1 cellular context compared by ENCODE assay signal in genomic region chr1:50595874-50596273, GRCh38.
TF ChIP-seq lines count a peak whose summit lies in the region.

No MANE protein-coding gene starts in this region.

TF ChIP-seq in GM23338, 12 proteins besides CTCF, POLR2A, EP300 and RAD21 (continued from another document):
- TF ChIP-seq, protein P1, sequence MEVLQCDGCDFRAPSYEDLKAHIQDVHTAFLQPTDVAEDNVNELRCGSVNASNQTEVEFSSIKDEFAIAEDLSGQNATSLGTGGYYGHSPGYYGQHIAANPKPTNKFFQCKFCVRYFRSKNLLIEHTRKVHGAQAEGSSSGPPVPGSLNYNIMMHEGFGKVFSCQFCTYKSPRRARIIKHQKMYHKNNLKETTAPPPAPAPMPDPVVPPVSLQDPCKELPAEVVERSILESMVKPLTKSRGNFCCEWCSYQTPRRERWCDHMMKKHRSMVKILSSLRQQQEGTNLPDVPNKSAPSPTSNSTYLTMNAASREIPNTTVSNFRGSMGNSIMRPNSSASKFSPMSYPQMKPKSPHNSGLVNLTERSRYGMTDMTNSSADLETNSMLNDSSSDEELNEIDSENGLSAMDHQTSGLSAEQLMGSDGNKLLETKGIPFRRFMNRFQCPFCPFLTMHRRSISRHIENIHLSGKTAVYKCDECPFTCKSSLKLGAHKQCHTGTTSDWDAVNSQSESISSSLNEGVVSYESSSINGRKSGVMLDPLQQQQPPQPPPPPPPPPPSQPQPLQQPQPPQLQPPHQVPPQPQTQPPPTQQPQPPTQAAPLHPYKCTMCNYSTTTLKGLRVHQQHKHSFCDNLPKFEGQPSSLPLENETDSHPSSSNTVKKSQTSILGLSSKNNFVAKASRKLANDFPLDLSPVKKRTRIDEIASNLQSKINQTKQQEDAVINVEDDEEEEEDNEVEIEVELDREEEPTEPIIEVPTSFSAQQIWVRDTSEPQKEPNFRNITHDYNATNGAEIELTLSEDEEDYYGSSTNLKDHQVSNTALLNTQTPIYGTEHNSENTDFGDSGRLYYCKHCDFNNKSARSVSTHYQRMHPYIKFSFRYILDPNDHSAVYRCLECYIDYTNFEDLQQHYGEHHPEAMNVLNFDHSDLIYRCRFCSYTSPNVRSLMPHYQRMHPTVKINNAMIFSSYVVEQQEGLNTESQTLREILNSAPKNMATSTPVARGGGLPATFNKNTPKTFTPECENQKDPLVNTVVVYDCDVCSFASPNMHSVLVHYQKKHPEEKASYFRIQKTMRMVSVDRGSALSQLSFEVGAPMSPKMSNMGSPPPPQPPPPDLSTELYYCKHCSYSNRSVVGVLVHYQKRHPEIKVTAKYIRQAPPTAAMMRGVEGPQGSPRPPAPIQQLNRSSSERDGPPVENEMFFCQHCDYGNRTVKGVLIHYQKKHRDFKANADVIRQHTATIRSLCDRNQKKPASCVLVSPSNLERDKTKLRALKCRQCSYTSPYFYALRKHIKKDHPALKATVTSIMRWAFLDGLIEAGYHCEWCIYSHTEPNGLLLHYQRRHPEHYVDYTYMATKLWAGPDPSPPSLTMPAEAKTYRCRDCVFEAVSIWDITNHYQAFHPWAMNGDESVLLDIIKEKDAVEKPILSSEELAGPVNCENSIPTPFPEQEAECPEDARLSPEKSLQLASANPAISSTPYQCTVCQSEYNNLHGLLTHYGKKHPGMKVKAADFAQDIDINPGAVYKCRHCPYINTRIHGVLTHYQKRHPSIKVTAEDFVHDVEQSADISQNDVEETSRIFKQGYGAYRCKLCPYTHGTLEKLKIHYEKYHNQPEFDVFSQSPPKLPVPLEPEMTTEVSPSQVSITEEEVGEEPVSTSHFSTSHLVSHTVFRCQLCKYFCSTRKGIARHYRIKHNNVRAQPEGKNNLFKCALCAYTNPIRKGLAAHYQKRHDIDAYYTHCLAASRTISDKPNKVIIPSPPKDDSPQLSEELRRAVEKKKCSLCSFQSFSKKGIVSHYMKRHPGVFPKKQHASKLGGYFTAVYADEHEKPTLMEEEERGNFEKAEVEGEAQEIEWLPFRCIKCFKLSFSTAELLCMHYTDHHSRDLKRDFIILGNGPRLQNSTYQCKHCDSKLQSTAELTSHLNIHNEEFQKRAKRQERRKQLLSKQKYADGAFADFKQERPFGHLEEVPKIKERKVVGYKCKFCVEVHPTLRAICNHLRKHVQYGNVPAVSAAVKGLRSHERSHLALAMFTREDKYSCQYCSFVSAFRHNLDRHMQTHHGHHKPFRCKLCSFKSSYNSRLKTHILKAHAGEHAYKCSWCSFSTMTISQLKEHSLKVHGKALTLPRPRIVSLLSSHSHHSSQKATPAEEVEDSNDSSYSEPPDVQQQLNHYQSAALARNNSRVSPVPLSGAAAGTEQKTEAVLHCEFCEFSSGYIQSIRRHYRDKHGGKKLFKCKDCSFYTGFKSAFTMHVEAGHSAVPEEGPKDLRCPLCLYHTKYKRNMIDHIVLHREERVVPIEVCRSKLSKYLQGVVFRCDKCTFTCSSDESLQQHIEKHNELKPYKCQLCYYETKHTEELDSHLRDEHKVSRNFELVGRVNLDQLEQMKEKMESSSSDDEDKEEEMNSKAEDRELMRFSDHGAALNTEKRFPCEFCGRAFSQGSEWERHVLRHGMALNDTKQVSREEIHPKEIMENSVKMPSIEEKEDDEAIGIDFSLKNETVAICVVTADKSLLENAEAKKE (CRISPR knock-in tag; IDR thresholded peaks at IDR 0.05), result no peak
